Comparison of ENCODE assay signal across 1 cellular context in the genomic region with DNA sequence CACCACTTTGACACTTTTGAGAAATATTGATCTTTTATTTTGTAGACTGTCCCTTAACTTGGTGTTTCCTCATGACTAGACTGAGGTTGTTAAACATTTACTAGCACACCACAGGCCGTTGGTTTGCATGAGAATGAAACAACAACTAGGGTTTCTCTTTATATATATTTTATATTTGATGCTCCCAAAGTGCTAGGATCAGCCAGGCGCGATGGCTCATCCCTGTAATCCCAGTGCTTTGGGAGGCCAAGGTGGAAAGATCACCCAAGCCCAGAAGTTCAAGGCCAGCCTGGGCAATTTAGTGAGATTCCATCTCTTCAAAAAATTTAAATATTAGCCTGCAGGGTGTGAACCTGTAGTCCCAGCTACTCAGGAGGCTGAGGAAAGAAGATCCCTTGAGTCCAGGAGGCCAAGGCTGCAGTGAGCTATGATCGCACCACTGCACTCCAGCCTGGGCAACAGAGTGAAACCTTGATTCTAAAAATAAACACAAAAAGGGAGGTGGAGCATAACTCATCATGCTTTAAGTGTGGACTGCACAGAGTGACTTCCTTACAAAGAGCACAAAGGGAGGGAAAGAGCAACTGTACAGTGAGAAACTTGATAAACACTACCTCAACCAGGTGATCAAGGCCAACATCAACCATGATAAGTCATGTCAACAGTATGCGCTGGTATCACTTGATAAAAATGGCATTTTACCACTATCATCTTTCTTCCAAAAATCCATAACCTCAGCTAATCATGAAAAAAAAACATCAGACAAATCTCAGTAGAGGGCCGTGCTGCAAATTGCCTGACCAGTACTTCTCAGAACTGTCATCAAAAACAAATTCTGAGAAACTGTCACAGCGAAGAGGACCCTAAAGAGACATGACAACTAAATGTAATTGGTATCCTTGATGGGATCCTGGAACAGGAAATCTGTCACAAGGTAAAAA.
TF ChIP-seq lines count a peak whose summit lies in the region.

No MANE protein-coding gene starts in this region.

TF ChIP-seq in HepG2, 621 proteins besides CTCF, POLR2A, EP300 and RAD21 (continued from another document and continues in another):
- TF ChIP-seq, protein P1, sequence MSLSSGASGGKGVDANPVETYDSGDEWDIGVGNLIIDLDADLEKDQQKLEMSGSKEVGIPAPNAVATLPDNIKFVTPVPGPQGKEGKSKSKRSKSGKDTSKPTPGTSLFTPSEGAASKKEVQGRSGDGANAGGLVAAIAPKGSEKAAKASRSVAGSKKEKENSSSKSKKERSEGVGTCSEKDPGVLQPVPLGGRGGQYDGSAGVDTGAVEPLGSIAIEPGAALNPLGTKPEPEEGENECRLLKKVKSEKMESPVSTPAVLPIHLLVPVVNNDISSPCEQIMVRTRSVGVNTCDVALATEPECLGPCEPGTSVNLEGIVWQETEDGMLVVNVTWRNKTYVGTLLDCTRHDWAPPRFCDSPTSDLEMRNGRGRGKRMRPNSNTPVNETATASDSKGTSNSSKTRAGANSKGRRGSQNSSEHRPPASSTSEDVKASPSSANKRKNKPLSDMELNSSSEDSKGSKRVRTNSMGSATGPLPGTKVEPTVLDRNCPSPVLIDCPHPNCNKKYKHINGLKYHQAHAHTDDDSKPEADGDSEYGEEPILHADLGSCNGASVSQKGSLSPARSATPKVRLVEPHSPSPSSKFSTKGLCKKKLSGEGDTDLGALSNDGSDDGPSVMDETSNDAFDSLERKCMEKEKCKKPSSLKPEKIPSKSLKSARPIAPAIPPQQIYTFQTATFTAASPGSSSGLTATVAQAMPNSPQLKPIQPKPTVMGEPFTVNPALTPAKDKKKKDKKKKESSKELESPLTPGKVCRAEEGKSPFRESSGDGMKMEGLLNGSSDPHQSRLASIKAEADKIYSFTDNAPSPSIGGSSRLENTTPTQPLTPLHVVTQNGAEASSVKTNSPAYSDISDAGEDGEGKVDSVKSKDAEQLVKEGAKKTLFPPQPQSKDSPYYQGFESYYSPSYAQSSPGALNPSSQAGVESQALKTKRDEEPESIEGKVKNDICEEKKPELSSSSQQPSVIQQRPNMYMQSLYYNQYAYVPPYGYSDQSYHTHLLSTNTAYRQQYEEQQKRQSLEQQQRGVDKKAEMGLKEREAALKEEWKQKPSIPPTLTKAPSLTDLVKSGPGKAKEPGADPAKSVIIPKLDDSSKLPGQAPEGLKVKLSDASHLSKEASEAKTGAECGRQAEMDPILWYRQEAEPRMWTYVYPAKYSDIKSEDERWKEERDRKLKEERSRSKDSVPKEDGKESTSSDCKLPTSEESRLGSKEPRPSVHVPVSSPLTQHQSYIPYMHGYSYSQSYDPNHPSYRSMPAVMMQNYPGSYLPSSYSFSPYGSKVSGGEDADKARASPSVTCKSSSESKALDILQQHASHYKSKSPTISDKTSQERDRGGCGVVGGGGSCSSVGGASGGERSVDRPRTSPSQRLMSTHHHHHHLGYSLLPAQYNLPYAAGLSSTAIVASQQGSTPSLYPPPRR (CRISPR knock-in tag; IDR thresholded peaks at IDR 0.05; ENCODE audit: borderline replicate concordance): peak; percentile 91
- TF ChIP-seq, protein P2, sequence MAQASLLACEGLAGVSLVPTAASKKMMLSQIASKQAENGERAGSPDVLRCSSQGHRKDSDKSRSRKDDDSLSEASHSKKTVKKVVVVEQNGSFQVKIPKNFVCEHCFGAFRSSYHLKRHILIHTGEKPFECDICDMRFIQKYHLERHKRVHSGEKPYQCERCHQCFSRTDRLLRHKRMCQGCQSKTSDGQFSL (CRISPR knock-in tag; IDR thresholded peaks at IDR 0.05): no peak
- no peak for TF ChIP-seq HMGA1 (CRISPR knock-in tag; conservative IDR thresholded peaks at IDR 0.05)
- no peak for TF ChIP-seq ZNF17 (CRISPR knock-in tag; IDR thresholded peaks at IDR 0.05)
- peak; percentile 41; the same call in 1 of the 2 replicates for TF ChIP-seq ZFX (CRISPR knock-in tag; IDR thresholded peaks at IDR 0.05; ENCODE audit: low read depth)
- TF ChIP-seq PITX1 (CRISPR knock-in tag; IDR thresholded peaks at IDR 0.05): peak; percentile 91
- no peak for TF ChIP-seq ZNF432 (CRISPR knock-in tag; IDR thresholded peaks at IDR 0.05; ENCODE audit: borderline replicate concordance)
- TF ChIP-seq, protein P3, sequence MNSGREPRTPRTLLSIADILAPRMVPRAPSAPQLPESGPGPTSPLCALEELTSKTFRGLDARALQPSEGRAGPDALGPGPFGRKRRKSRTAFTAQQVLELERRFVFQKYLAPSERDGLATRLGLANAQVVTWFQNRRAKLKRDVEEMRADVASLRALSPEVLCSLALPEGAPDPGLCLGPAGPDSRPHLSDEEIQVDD (CRISPR knock-in tag; IDR thresholded peaks at IDR 0.05; ENCODE audit: borderline replicate concordance): no peak
- TF ChIP-seq, protein P4, sequence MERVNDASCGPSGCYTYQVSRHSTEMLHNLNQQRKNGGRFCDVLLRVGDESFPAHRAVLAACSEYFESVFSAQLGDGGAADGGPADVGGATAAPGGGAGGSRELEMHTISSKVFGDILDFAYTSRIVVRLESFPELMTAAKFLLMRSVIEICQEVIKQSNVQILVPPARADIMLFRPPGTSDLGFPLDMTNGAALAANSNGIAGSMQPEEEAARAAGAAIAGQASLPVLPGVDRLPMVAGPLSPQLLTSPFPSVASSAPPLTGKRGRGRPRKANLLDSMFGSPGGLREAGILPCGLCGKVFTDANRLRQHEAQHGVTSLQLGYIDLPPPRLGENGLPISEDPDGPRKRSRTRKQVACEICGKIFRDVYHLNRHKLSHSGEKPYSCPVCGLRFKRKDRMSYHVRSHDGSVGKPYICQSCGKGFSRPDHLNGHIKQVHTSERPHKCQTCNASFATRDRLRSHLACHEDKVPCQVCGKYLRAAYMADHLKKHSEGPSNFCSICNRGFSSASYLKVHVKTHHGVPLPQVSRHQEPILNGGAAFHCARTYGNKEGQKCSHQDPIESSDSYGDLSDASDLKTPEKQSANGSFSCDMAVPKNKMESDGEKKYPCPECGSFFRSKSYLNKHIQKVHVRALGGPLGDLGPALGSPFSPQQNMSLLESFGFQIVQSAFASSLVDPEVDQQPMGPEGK (CRISPR knock-in tag; IDR thresholded peaks at IDR 0.05): no peak
- TF ChIP-seq, protein P5, sequence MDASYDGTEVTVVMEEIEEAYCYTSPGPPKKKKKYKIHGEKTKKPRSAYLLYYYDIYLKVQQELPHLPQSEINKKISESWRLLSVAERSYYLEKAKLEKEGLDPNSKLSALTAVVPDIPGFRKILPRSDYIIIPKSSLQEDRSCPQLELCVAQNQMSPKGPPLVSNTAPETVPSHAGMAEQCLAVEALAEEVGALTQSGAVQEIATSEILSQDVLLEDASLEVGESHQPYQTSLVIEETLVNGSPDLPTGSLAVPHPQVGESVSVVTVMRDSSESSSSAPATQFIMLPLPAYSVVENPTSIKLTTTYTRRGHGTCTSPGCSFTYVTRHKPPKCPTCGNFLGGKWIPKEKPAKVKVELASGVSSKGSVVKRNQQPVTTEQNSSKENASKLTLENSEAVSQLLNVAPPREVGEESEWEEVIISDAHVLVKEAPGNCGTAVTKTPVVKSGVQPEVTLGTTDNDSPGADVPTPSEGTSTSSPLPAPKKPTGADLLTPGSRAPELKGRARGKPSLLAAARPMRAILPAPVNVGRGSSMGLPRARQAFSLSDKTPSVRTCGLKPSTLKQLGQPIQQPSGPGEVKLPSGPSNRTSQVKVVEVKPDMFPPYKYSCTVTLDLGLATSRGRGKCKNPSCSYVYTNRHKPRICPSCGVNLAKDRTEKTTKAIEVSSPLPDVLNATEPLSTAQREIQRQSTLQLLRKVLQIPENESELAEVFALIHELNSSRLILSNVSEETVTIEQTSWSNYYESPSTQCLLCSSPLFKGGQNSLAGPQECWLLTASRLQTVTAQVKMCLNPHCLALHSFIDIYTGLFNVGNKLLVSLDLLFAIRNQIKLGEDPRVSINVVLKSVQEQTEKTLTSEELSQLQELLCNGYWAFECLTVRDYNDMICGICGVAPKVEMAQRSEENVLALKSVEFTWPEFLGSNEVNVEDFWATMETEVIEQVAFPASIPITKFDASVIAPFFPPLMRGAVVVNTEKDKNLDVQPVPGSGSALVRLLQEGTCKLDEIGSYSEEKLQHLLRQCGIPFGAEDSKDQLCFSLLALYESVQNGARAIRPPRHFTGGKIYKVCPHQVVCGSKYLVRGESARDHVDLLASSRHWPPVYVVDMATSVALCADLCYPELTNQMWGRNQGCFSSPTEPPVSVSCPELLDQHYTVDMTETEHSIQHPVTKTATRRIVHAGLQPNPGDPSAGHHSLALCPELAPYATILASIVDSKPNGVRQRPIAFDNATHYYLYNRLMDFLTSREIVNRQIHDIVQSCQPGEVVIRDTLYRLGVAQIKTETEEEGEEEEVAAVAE (CRISPR knock-in tag; IDR thresholded peaks at IDR 0.05; ENCODE audit: borderline replicate concordance): no peak
- TF ChIP-seq, protein P6, sequence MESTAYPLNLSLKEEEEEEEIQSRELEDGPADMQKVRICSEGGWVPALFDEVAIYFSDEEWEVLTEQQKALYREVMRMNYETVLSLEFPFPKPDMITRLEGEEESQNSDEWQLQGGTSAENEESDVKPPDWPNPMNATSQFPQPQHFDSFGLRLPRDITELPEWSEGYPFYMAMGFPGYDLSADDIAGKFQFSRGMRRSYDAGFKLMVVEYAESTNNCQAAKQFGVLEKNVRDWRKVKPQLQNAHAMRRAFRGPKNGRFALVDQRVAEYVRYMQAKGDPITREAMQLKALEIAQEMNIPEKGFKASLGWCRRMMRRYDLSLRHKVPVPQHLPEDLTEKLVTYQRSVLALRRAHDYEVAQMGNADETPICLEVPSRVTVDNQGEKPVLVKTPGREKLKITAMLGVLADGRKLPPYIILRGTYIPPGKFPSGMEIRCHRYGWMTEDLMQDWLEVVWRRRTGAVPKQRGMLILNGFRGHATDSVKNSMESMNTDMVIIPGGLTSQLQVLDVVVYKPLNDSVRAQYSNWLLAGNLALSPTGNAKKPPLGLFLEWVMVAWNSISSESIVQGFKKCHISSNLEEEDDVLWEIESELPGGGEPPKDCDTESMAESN (CRISPR knock-in tag; conservative IDR thresholded peaks at IDR 0.05): no peak
- no peak for TF ChIP-seq GPN1 (CRISPR knock-in tag; IDR thresholded peaks at IDR 0.05; ENCODE audit: borderline replicate concordance)
- TF ChIP-seq BRCA1 (CRISPR knock-in tag; IDR thresholded peaks at IDR 0.05): 0 out of 2 replicates have a peak, but pooled peaks have one; percentile 44
- no peak for TF ChIP-seq SRF (IDR thresholded peaks at IDR 0.05; ENCODE audit: low read depth, low read length)
- no peak for TF ChIP-seq MXD4 (CRISPR knock-in tag; IDR thresholded peaks at IDR 0.05)
- TF ChIP-seq XRCC5 (optimal IDR thresholded peaks at IDR 0.05; ENCODE audit: low read length): peak; percentile 39
- TF ChIP-seq, protein P7, sequence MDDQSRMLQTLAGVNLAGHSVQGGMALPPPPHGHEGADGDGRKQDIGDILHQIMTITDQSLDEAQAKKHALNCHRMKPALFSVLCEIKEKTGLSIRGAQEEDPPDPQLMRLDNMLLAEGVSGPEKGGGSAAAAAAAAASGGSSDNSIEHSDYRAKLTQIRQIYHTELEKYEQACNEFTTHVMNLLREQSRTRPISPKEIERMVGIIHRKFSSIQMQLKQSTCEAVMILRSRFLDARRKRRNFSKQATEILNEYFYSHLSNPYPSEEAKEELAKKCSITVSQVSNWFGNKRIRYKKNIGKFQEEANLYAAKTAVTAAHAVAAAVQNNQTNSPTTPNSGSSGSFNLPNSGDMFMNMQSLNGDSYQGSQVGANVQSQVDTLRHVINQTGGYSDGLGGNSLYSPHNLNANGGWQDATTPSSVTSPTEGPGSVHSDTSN (CRISPR knock-in tag; IDR thresholded peaks at IDR 0.05; ENCODE audit: borderline replicate concordance): no peak
- TF ChIP-seq ZNF747 (CRISPR knock-in tag; IDR thresholded peaks at IDR 0.05; ENCODE audit: borderline replicate concordance): peak; percentile 78; the same call in 1 of the 2 replicates
- TF ChIP-seq, protein P8, sequence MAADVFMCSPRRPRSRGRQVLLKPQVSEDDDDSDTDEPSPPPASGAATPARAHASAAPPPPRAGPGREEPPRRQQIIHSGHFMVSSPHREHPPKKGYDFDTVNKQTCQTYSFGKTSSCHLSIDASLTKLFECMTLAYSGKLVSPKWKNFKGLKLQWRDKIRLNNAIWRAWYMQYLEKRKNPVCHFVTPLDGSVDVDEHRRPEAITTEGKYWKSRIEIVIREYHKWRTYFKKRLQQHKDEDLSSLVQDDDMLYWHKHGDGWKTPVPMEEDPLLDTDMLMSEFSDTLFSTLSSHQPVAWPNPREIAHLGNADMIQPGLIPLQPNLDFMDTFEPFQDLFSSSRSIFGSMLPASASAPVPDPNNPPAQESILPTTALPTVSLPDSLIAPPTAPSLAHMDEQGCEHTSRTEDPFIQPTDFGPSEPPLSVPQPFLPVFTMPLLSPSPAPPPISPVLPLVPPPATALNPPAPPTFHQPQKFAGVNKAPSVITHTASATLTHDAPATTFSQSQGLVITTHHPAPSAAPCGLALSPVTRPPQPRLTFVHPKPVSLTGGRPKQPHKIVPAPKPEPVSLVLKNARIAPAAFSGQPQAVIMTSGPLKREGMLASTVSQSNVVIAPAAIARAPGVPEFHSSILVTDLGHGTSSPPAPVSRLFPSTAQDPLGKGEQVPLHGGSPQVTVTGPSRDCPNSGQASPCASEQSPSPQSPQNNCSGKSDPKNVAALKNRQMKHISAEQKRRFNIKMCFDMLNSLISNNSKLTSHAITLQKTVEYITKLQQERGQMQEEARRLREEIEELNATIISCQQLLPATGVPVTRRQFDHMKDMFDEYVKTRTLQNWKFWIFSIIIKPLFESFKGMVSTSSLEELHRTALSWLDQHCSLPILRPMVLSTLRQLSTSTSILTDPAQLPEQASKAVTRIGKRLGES (CRISPR knock-in tag; IDR thresholded peaks at IDR 0.05; ENCODE audit: borderline replicate concordance): no peak
- no peak; the same call in 1 of the 2 replicates for TF ChIP-seq ELF3 (CRISPR knock-in tag; IDR thresholded peaks at IDR 0.05)
- no peak for TF ChIP-seq ZFAT (CRISPR knock-in tag; conservative IDR thresholded peaks at IDR 0.05)
- TF ChIP-seq ELF4 (CRISPR knock-in tag; IDR thresholded peaks at IDR 0.05; ENCODE audit: borderline replicate concordance): 0 out of 2 replicates have a peak, but pooled peaks have one; percentile 57
- TF ChIP-seq, protein P9, sequence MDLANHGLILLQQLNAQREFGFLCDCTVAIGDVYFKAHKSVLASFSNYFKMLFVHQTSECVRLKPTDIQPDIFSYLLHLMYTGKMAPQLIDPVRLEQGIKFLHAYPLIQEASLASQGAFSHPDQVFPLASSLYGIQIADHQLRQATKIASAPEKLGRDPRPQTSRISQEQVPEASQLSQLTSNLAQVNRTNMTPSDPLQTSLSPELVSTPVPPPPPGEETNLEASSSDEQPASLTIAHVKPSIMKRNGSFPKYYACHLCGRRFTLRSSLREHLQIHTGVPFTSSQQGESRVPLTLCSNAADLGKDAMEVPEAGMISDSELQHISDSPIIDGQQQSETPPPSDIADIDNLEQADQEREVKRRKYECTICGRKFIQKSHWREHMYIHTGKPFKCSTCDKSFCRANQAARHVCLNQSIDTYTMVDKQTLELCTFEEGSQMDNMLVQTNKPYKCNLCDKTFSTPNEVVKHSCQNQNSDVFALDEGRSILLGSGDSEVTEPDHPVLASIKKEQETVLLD (CRISPR knock-in tag; IDR thresholded peaks at IDR 0.05; ENCODE audit: low read depth): no peak
- TF ChIP-seq ZNF138 (CRISPR knock-in tag; IDR thresholded peaks at IDR 0.05; ENCODE audit: low read depth): no peak
- TF ChIP-seq JUN (CRISPR knock-in tag; IDR thresholded peaks at IDR 0.05): peak; percentile 66; the same call in 1 of the 2 replicates
- TF ChIP-seq ZKSCAN1 (IDR thresholded peaks at IDR 0.05; ENCODE audit: low read length): 0 out of 2 replicates have a peak, but pooled peaks have one; percentile 9
- TF ChIP-seq ATF1 (CRISPR knock-in tag; IDR thresholded peaks at IDR 0.05): 0 out of 2 replicates have a peak, but pooled peaks have one; percentile 40
- TF ChIP-seq EHMT2 (IDR thresholded peaks at IDR 0.05; ENCODE audit: borderline replicate concordance, low read depth, low read length): 0 out of 2 replicates have a peak, but pooled peaks have one; percentile 50
- no peak for TF ChIP-seq MZF1 (CRISPR knock-in tag; IDR thresholded peaks at IDR 0.05; ENCODE audit: borderline replicate concordance)
- peak; percentile 40; the same call in 1 of the 2 replicates for TF ChIP-seq ARNTL (CRISPR knock-in tag; IDR thresholded peaks at IDR 0.05)
- TF ChIP-seq ZNF383 (CRISPR knock-in tag; IDR thresholded peaks at IDR 0.05; ENCODE audit: borderline replicate concordance): no peak
